1 cellular context compared by ENCODE assay signal in genomic region chr13:98467263-98467985, GRCh38.
TF ChIP-seq lines count a peak whose summit lies in the region.

No MANE protein-coding gene starts in this region.

TF ChIP-seq in WTC11, 78 proteins besides CTCF, POLR2A, EP300 and RAD21 (continued from another document):
- no peak for TF ChIP-seq PRDM15 (CRISPR knock-in tag; IDR thresholded peaks at IDR 0.05)
- no peak for TF ChIP-seq PRRX2 (CRISPR knock-in tag; IDR thresholded peaks at IDR 0.05)
